8 cellular contexts compared by ENCODE assay signal in the genomic region with DNA sequence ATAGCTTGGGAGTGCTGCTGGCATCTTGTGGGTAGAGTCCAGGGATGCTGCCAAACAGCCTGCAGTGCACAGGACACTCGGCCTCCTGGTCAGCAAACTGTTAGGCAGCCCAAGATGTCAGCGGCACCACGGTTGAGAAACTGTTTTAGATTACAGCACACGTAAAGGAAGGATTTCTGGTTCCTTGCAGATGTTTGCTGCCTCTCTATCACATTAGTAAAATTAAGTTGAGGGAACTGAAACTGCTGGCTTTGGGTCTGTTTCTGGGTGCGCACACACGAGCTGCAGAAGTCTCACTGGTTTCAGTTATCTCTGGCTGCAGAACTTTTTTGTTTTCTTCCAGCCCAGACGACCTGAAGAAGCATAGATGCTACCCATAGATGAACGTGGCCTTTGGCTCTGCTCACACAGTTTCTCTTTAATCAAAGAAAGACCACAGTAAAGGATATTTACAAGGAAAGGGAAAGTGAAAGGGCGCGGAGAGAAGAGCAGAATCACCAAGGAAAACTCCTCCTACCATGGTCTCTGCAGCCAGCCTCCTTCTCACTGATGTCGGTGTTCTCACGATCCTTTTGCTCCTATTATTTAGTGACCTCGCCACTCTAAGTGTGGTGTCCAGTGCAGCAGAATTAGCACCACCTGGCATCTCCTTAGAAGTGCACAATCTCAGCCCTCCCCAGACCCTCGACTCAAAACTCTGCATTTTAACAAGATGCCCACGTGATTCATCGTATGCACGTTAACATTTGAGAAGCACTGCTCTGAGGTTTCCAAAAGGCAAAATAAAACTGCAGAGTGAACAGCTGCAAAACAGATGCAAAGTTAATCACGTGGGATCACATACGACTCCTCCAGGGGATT. TPM values are rescaled to one million over a fixed set of nuclear protein-coding genes. Genes with fewer than 3 reads are reported as not detected.
DNase-seq lines count a peak whose midpoint lies in the region; ATAC-seq lines count a peak whose summit lies in the region.

No MANE protein-coding gene starts in this region.

- peak overlapping the region; percentile 82 to 98 (median 94) for H3K27ac Mint-ChIP-seq in naive thymus-derived CD8-positive, alpha-beta T cell

- in situ Hi-C loops in SK-MEL-5 (cut with HindIII; ENCODE audit: low pct_unique_long_range_greater_than_20kb, low sequenced_read_pairs): no loop called here

- no peaks in the 10 kb centered on the region for H3K9me3 Mint-ChIP-seq in naive thymus-derived CD8-positive, alpha-beta T cell

- DNase-seq in AG20443 (ENCODE audit: low spot score) (peak; percentile 60), SK-MEL-5 (ENCODE audit: low read depth, low spot score) (peak; percentile 57), dedifferentiated amniotic fluid mesenchymal stem cell (ENCODE audit: extremely low spot score) (peak; percentile 51), activated gamma-delta T cell (lab: John Stamatoyannopoulos, UW) (no peak), COR-L47 (lab: John Stamatoyannopoulos, UW) (no peak)
- DNase-seq in naive thymus-derived CD8-positive, alpha-beta T cell: peak in 6 of 10 donors; percentile 7 to 53 (median 33)

- peaks cover 24 to 66% (median 53%) of the 10 kb centered on the region in 4 donors for H3K4me1 Mint-ChIP-seq in naive thymus-derived CD8-positive, alpha-beta T cell

- POLR2A ChIA-PET in naive thymus-derived CD8-positive, alpha-beta T cell (lab: Charles Lee): interaction anchor here (0.7 to 2.6 kb wide), 6 partner anchors 13 to 89 kb away, joined by 3 to 28 read pairs (median 10); a partner anchor contains a TSS

- peak; percentile 70 for ATAC-seq in GM18870 (IDR thresholded peaks at IDR 0.05; ENCODE audit: unreplicated experiment)
- ATAC-seq in HG03039 (IDR thresholded peaks at IDR 0.05; ENCODE audit: unreplicated experiment): peak; percentile 42
- ATAC-seq in naive thymus-derived CD8-positive, alpha-beta T cell: peak; percentile 47 to 55

- H3K36me3 Mint-ChIP-seq in naive thymus-derived CD8-positive, alpha-beta T cell: no peaks in the 10 kb centered on the region

- no peaks in the 10 kb centered on the region for H3K27me3 Mint-ChIP-seq in naive thymus-derived CD8-positive, alpha-beta T cell

- peak overlapping the region; percentile 85 to 97 (median 92) for H3K4me3 Mint-ChIP-seq in naive thymus-derived CD8-positive, alpha-beta T cell

RNA-seq across cellular contexts. Expression of a gene that starts 50.6 kb away (rescaled TPM):
- 36.0 and 49.1 TPM in 2 replicates for total RNA-seq in SK-MEL-5 (2014; rRNA removed; shearing (Covaris generic))
- polyA plus RNA-seq in SK-MEL-5 (2015; cell fraction: cytosol; rRNA removed): 21.3 and 34.1 TPM in 2 replicates
- 29.1 and 46.0 TPM in 2 replicates for polyA plus RNA-seq in SK-MEL-5 (2015; cell fraction: nucleus; rRNA removed)
- total RNA-seq in naive thymus-derived CD8-positive, alpha-beta T cell: 100 to 1,000 TPM; 240 to 244 TPM
- 100 to 1,000 TPM; 113 to 131 (median 120) TPM for polyA plus RNA-seq in naive thymus-derived CD8-positive, alpha-beta T cell

Comparison
In these comparisons a context has a peak if more than half of its experiments do, and no peak if none do; other contexts are left out.
1. DNase-seq: peak in AG20443 (single experiment), SK-MEL-5 (single experiment), dedifferentiated amniotic fluid mesenchymal stem cell (single experiment) and naive thymus-derived CD8-positive, alpha-beta T cell (6 of 10); none in activated gamma-delta T cell (single experiment) and COR-L47 (single experiment).
2. Peak in every context shown above with its lines, with median percentiles within 50 percentile points of each other: ATAC-seq.